In the genomic region with DNA sequence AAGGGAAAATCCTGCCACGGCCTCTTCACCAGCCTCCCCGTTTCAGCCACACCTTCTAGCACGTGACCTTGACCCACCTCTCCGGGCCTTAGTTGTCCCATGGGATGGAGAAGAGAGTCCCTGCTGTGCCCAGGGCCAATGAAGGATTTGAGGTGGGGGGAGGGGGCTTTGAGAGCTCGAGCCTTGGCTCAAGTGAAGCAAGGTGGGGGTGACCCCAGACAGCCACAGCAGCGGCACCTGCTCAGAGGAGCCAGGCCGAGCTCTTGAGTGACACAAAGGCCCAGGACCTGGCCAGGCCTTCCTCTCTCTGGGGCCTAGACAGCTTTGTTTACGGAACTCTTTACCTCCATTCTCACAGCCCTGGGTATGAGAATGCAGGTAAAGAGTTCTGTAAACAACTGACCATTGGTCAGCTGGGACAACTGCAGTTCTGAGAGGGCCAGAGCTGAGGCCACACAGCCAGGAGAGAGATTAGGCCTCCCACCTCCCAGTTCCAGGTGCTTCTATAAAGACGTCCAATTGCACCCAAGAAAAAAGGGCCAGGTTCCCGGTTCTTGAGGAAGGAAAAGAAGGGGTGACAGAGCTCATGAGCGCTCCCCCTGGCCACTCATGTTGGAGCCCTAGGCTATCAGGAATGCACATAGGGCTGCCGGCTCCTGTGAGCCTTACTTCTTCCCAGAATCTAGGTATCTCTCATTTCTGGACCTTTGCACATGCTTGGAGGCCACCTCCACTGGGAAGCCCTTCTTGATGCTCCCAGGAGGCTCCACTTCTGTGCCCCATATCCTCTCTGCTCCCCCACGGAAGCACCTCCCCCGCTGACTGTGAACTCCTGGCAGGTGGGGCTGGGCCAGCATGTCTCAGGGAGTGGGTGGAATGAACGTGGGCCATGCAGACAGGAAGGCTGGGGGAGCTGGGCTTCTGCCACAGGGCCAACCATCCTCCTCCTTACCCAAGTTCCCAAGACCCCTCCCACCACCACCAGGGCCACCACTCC, we compare ENCODE assay signal across 1 cellular context.
TF ChIP-seq lines count a peak whose summit lies in the region.

No MANE protein-coding gene starts in this region.

TF ChIP-seq in HepG2, 621 proteins besides CTCF, POLR2A, EP300 and RAD21 (continued from another document):
- TF ChIP-seq, protein P1, sequence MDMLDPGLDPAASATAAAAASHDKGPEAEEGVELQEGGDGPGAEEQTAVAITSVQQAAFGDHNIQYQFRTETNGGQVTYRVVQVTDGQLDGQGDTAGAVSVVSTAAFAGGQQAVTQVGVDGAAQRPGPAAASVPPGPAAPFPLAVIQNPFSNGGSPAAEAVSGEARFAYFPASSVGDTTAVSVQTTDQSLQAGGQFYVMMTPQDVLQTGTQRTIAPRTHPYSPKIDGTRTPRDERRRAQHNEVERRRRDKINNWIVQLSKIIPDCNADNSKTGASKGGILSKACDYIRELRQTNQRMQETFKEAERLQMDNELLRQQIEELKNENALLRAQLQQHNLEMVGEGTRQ (IDR thresholded peaks at IDR 0.05; ENCODE audit: low read depth, low read length): no peak
- TF ChIP-seq, protein P1 (CRISPR knock-in tag; IDR thresholded peaks at IDR 0.05; ENCODE audit: borderline replicate concordance): peak; percentile 40; the same call in 1 of the 2 replicates
